Comparison of ENCODE assay signal across 29 cellular contexts in the genomic region with DNA sequence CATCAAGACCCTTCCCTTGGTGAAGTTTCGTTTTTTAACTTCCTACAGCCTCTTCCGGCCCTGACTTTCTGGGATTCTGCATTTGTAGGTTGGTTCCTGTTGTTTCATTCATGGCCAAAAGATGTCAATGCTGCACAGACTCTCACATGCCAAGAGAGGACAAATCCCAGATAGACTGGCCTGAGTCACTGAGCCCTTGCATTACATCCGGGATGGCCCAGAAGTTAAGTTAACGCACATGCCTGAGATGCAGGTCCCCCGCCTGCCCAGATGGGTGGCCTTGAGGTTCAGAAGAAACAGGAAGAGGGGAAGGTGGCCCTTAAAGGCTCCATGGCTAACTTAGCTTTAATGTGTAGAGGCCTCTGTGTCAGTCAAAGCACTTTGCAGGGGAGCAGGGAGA. TPM values are rescaled to one million over a fixed set of nuclear protein-coding genes. Genes with fewer than 3 reads are reported as not detected.
DNase-seq lines count a peak whose midpoint lies in the region; ATAC-seq, FAIRE-seq and TF ChIP-seq lines count a peak whose summit lies in the region.
"Had no signal": no experiment of that assay in that cellular context is flagged by ENCODE, and none has a peak within 500 bp of the region (broad histone marks: within the 10 kb centered on the region; RNA-seq: fewer than 3 reads in every experiment).

No MANE protein-coding gene starts in this region.

- H3K27me3 ChIP-seq in K562 (ENCODE audit: control insufficient read depth in 2 of 2, insufficient read depth in 2 of 2, low read length in 2 of 2): peaks cover 0 to 13% of the 10 kb centered on the region in 2 experiments; a peak in 3 of 5 replicates
- H3K27me3 ChIP-seq in mesenchymal stem cell (ENCODE audit: control insufficient read depth in 1 of 2, insufficient read depth in 1 of 2, low read length in 2 of 2): peaks cover 0 to 24% of the 10 kb centered on the region in 2 experiments
- H3K27me3 ChIP-seq in SJCRH30: no peaks in the 10 kb centered on the region
- H3K27me3 ChIP-seq: ascending aorta, colonic mucosa, thyroid gland, uterus had no signal

- no peak overlapping the region for H3K4ac ChIP-seq in mesenchymal stem cell (ENCODE audit: low read depth in 1 of 2, low read length in 2 of 2)

- no peak overlapping the region for H2BK120ac ChIP-seq in mesenchymal stem cell (ENCODE audit: low read depth, low read length)

- no peak overlapping the region for H3K14ac ChIP-seq in mesenchymal stem cell (ENCODE audit: low read length in 2 of 2)

- peaks cover 14% of the 10 kb centered on the region for H3K4me1 Mint-ChIP-seq in WTC11

- H3K18ac ChIP-seq in mesenchymal stem cell (ENCODE audit: low read depth in 1 of 2, low read length in 2 of 2): no peak overlapping the region

- no peaks in the 10 kb centered on the region for H4K20me1 ChIP-seq in K562 (replicated peaks; ENCODE audit: control insufficient read depth, insufficient read depth, low read length)

- CTCF ChIA-PET in K562 (lab: Yijun Ruan, JAX; ENCODE audit: low intra/inter-chr PET ratio) (interaction anchor here (0.9 to 3.8 kb wide), 4 partner anchors 313 to 532 kb away, joined by 3 to 35 read pairs (median 10); partner anchors contain the start of gene OXTR), WTC11 (lab: Charles Lee) (interaction anchor here (1.3 to 4.0 kb wide), 4 partner anchors 63 to 334 kb away, joined by 3 to 43 read pairs (median 6); no protein-coding TSS in a partner anchor)

- no peak overlapping the region for H3K23ac ChIP-seq in mesenchymal stem cell (ENCODE audit: low read length in 2 of 2)

- no TSS peak for BruUV-seq in K562 (replicated peaks; lab: Mats Ljungman, UMichigan)

- in situ Hi-C loops in K562 (cut with MboI): loop anchor here (5.0 kb wide), 1 partner anchor 74 kb away; no protein-coding TSS in a partner anchor

- TF ChIP-seq CTCF in K562 (IDR thresholded peaks at IDR 0.05 in 2 of 3, conservative IDR thresholded peaks at IDR 0.05 in 1 of 3; ENCODE audit: insufficient read depth in 2 of 3, low read depth in 1 of 3, low read length in 3 of 3): no peak
- no peak for TF ChIP-seq CTCF in WTC11 (IDR thresholded peaks at IDR 0.05)

- no peak overlapping the region for H2AK5ac ChIP-seq in mesenchymal stem cell (ENCODE audit: low read length, severe bottlenecking)

- 4% methylated on average over 5 of the region's 5 CpGs for WGBS in K562 (ENCODE audit: insufficient coverage, low coverage, missing lambda C conversion rate)
- 65% methylated on average over 5 of the region's 5 CpGs for WGBS in mesenchymal stem cell

- no peaks in the 10 kb centered on the region for H3K79me2 ChIP-seq in K562 (ENCODE audit: control insufficient read depth, insufficient read depth, low read length)

- H3K9me3 ChIP-seq in K562 (replicated peaks; ENCODE audit: control insufficient read depth, insufficient read depth, low read depth, low read length) (no peaks in the 10 kb centered on the region), mesenchymal stem cell (ENCODE audit: control insufficient read depth, low read length) (no peaks in the 10 kb centered on the region), SJCRH30 (replicated peaks) (no peaks in the 10 kb centered on the region)
- H3K9me3 ChIP-seq: ascending aorta, colonic mucosa, heart right ventricle, thyroid gland, uterus had no signal

- H3K4me1 ChIP-seq in K562 (replicated peaks in 1 of 2; ENCODE audit: control insufficient read depth in 2 of 2, insufficient read depth in 2 of 2, low read length in 2 of 2) (no peaks in the 10 kb centered on the region; a peak in 1 of 5 replicates), mesenchymal stem cell (ENCODE audit: control insufficient read depth, insufficient read depth, low read depth, low read length) (peaks cover 4% of the 10 kb centered on the region), SJCRH30 (no peaks in the 10 kb centered on the region)
- H3K4me1 ChIP-seq: ascending aorta, uterus had no signal

- no peaks in the 10 kb centered on the region for H3K9me1 ChIP-seq in K562 (ENCODE audit: control insufficient read depth, insufficient read depth, low read length)

- POLR2A ChIA-PET in K562 (lab: Yijun Ruan, JAX): no interaction called here
- POLR2A ChIA-PET in WTC11 (lab: Charles Lee): interaction anchor here (0.6 kb wide), 1 partner anchor 298 kb away, joined by 3 read pairs; no protein-coding TSS in a partner anchor

- H3K27ac ChIP-seq in K562 (ENCODE audit: extremely low read depth, low read depth, low read length): no peak overlapping the region
- H3K27ac ChIP-seq in mesenchymal stem cell (ENCODE audit: low read length, poor library complexity, severe bottlenecking): no peak overlapping the region
- no peak overlapping the region for H3K27ac ChIP-seq in SJCRH30
- H3K27ac ChIP-seq: ascending aorta, cardiac muscle cell, colonic mucosa, heart right ventricle, thyroid gland, uterus had no signal

- TF ChIP-seq POLR2A in K562 (conservative IDR thresholded peaks at IDR 0.05): no peak

- ATAC-seq in K562: 0 out of 3 replicates have a peak, but pooled peaks have one; percentile 9
- no peak for ATAC-seq in HG03571 (IDR thresholded peaks at IDR 0.05; ENCODE audit: unreplicated experiment)
- no peak for ATAC-seq in HG03442 (IDR thresholded peaks at IDR 0.05; ENCODE audit: unreplicated experiment)
- ATAC-seq in WTC11: no peak
- ATAC-seq: CD8-positive, alpha-beta T cell; heart right ventricle; T-helper 17 cell had no signal

- H2BK5ac ChIP-seq in mesenchymal stem cell (ENCODE audit: low read depth, low read length, poor library complexity, severe bottlenecking): no peak overlapping the region

- H3K4me3 ChIP-seq in K562: no peak overlapping the region
- H3K4me3 ChIP-seq in mesenchymal stem cell (ENCODE audit: insufficient read depth in 1 of 2, low read depth in 1 of 2, low read length in 2 of 2): no peak overlapping the region
- H3K4me3 ChIP-seq in SJCRH30: no peak overlapping the region
- H3K4me3 ChIP-seq: ascending aorta, cardiac muscle cell, colonic mucosa, heart right ventricle, thyroid gland, uterus had no signal

- H2AFZ ChIP-seq in K562 (ENCODE audit: low read depth, low read length) (no peak overlapping the region), mesenchymal stem cell (ENCODE audit: low read depth, low read length) (no peak overlapping the region)

- H2BK12ac ChIP-seq in mesenchymal stem cell (ENCODE audit: low read length in 2 of 2): no peak overlapping the region

- no peak overlapping the region for H3K9ac ChIP-seq in K562 (ENCODE audit: insufficient read depth in 1 of 2, low read depth in 2 of 2, low read length in 2 of 2)
- no peak overlapping the region for H3K9ac ChIP-seq in mesenchymal stem cell (ENCODE audit: low read length)

- no peaks in the 10 kb centered on the region for H3K36me3 ChIP-seq in K562 (ENCODE audit: control insufficient read depth, insufficient read depth, low read length)
- H3K36me3 ChIP-seq in mesenchymal stem cell (ENCODE audit: control insufficient read depth in 1 of 2, insufficient read depth in 2 of 2, low read depth in 1 of 2, low read length in 2 of 2): no peaks in the 10 kb centered on the region
- H3K36me3 ChIP-seq in SJCRH30: no peaks in the 10 kb centered on the region
- H3K36me3 ChIP-seq: ascending aorta, cardiac muscle cell, colonic mucosa, heart right ventricle, thyroid gland, uterus had no signal

- no peak for TF ChIP-seq EP300 in K562 (IDR thresholded peaks at IDR 0.05; ENCODE audit: low read length)

- DNase-seq in EH (ENCODE audit: low read depth): peak; percentile 44
- DNase-seq in MV-4-11 (lab: John Stamatoyannopoulos, UW): peak; percentile 61
- DNase-seq in K562 (ENCODE audit: extremely low read depth in 1 of 4, low spot score in 3 of 4): no peak
- DNase-seq in mesenchymal stem cell: peak; percentile 17
- DNase-seq in SJCRH30: no peak
- DNase-seq in WTC11 (ENCODE audit: low spot score): no peak
- DNase-seq: activated CD8-positive, alpha-beta T cell treated with anti-CD3 and anti-CD28 coated beads for 36 hours; CD8-positive, alpha-beta T cell; colonic mucosa; effector CD8-positive, alpha-beta T cell; erythroblast; heart right ventricle; midbrain; naive B cell; NCI-H1105; NCI-H1930; NCI-H510A treated with DMSO at 0.1 percent for 48 hours; stimulated activated CD4-positive, alpha-beta T cell treated with anti-CD3 and anti-CD28 coated beads, Interleukin-4, amount 100 ng/mL, for 24 hours; T-helper 17 cell; uterus had no signal

- H3K4me2 ChIP-seq in K562 (ENCODE audit: insufficient read depth, low read length): no peak overlapping the region
- no peak overlapping the region for H3K4me2 ChIP-seq in mesenchymal stem cell (ENCODE audit: low read length, poor library complexity, severe bottlenecking)

- H3K27me3 Mint-ChIP-seq in WTC11 (ENCODE audit: low read depth): peaks cover 14% of the 10 kb centered on the region

- H4K91ac ChIP-seq in mesenchymal stem cell (ENCODE audit: low read length): no peak overlapping the region

- H3K27ac Mint-ChIP-seq in WTC11: no peak overlapping the region
- H3K27ac Mint-ChIP-seq: activated CD8-positive, alpha-beta T cell treated with anti-CD3 and anti-CD28 coated beads for 36 hours; activated T-helper 2 cell treated with anti-CD3 and anti-CD28 coated beads, Interferon-gamma antibody, Interleukin-2, Interleukin-4, amounts not matched to agents 10 μg/mL and 5 μg/mL and 100 μg/mL, durations not matched to agents 14 hours and 24 hours and 36 hours; B cell; CD8-positive, alpha-beta T cell; T-helper 17 cell had no signal

- no peaks in the 10 kb centered on the region for H3K79me1 ChIP-seq in mesenchymal stem cell (replicated peaks; ENCODE audit: low read length, poor library complexity, severe bottlenecking)

- peaks cover 3% of the 10 kb centered on the region for H3K36me3 Mint-ChIP-seq in WTC11
- H3K36me3 Mint-ChIP-seq: CD8-positive, alpha-beta T cell; naive B cell had no signal

- H3K4me3 Mint-ChIP-seq in WTC11: no peak overlapping the region; the same call in 1 of the 2 replicates
- H3K4me3 Mint-ChIP-seq: activated CD8-positive, alpha-beta T cell treated with anti-CD3 and anti-CD28 coated beads for 36 hours; B cell; CD8-positive, alpha-beta T cell; naive B cell; T-helper 17 cell had no signal

- FAIRE-seq in K562 (lab: Jason Lieb, UNC): no peak
- FAIRE-seq: frontal cortex, H54 had no signal

- peak in 1 of 2 experiments; percentile 20; a peak in 1 of 4 replicates for TF ChIP-seq RAD21 in K562 (CRISPR knock-in tag; conservative IDR thresholded peaks at IDR 0.05 in 1 of 2, IDR thresholded peaks at IDR 0.05 in 1 of 2)

- H4K8ac ChIP-seq in mesenchymal stem cell (ENCODE audit: low read length): no peak overlapping the region

- intact Hi-C loops in K562 (cut with micrococcal nuclease): loop anchor here (5.0 to 10.0 kb wide), 3 partner anchors 79 to 184 kb away; no protein-coding TSS in a partner anchor

- no peak overlapping the region for H2BK15ac ChIP-seq in mesenchymal stem cell (ENCODE audit: low read depth, poor library complexity, severe bottlenecking)

- H3K9me3 Mint-ChIP-seq in WTC11: peaks cover 10% of the 10 kb centered on the region
- H3K9me3 Mint-ChIP-seq: activated CD8-positive, alpha-beta T cell treated with anti-CD3 and anti-CD28 coated beads for 36 hours; activated T-helper 2 cell treated with anti-CD3 and anti-CD28 coated beads, Interferon-gamma antibody, Interleukin-2, Interleukin-4, amounts not matched to agents 10 μg/mL and 5 μg/mL and 100 μg/mL, durations not matched to agents 14 hours and 24 hours and 36 hours; CD8-positive, alpha-beta T cell had no signal

RNA-seq across cellular contexts. Expression of gene SRGAP3, which starts 51.6 kb away (rescaled TPM):
- 0.81 and 2.2 TPM in 2 replicates for total RNA-seq in K562 (2011; cell fraction: chromatin; rRNA removed; ENCODE audit: low replicate concordance)
- total RNA-seq in K562 (2011; cell fraction: nucleolus; rRNA removed): 1.6 TPM in 1 of 2 replicates, not detected in the other
- total RNA-seq in K562 (2011; cell fraction: nucleoplasm; rRNA removed): 0.66 and 2.1 TPM in 2 replicates
- total RNA-seq in K562 (2014; rRNA removed): 0.20 TPM in 1 of 2 replicates, not detected in the other
- 0.33 and 0.61 TPM in 2 replicates for total RNA-seq in K562 (2014; rRNA removed; fragmentation: Illumina TruSeq; extraction: Trizol)
- total RNA-seq in K562 (2015; rRNA removed; fragmentation: Illumina TruSeq; extraction: Trizol): 0.11 and 0.38 TPM in 2 replicates
- 0.16 and 0.35 TPM in 2 replicates for total RNA-seq in K562 (2021)
- 0.69 and 0.85 TPM in 2 replicates for polyA plus RNA-seq in K562 (2011; rRNA removed)
- 0.30 and 0.31 TPM in 2 replicates for polyA plus RNA-seq in K562 (2011; cell fraction: cytosol; rRNA removed)
- 0.54 and 0.91 TPM in 2 replicates for polyA plus RNA-seq in K562 (2011; cell fraction: nucleus; rRNA removed)
- 0.42 and 0.78 TPM in 2 replicates for polyA plus RNA-seq in K562 (2012)
- polyA plus RNA-seq in K562 (2014; fragmentation: Illumina TruSeq; extraction: Trizol): 0.46 TPM in 1 of 2 replicates, not detected in the other
- polyA plus RNA-seq in K562 (2014; fragmentation: Nextera tagmentation; extraction: Ambion mirVana): under 1 TPM; 0.29 to 0.35 TPM
- polyA plus RNA-seq in K562 (2014; rRNA removed): 1.0 TPM in 1 of 2 replicates, not detected in the other
- polyA minus RNA-seq in K562 (2011; rRNA and poly(A)+ RNA removed): 0.18 TPM in 1 of 2 replicates, not detected in the other
- polyA minus RNA-seq in K562 (2011; cell fraction: cytosol; rRNA and poly(A)+ RNA removed): not detected in 2 replicates
- polyA minus RNA-seq in K562 (2011; cell fraction: nucleus; rRNA and poly(A)+ RNA removed): 1.8 and 2.8 TPM in 2 replicates
- 0.33 TPM for polyA plus RNA-seq in mesenchymal stem cell (2013, experiment 1 of 2)
- 0.21 TPM for polyA plus RNA-seq in mesenchymal stem cell (2013, experiment 2 of 2)
- total RNA-seq in SJCRH30 (2014; rRNA removed; shearing (Covaris generic)): not detected in 2 replicates
- total RNA-seq in WTC11 (2021): 11.8 to 17.9 TPM (median 12.1 TPM) in 3 replicates

Comparison
In these comparisons a context has a peak if more than half of its experiments do, and no peak if none do; other contexts are left out.
1. DNase-seq: peak in EH (single experiment), MV-4-11 (single experiment) and mesenchymal stem cell (single experiment); none in K562 (0 of 4), SJCRH30 (0 of 2) and WTC11 (single experiment).